Comparison of ENCODE assay signal across 22 cellular contexts in genomic region chr18:24461996-24462395, GRCh38. TPM values are rescaled to one million over a fixed set of nuclear protein-coding genes. Genes with fewer than 3 reads are reported as not detected.
DNase-seq lines count a peak whose midpoint lies in the region; ATAC-seq and TF ChIP-seq lines count a peak whose summit lies in the region.
"Had no signal": no experiment of that assay in that cellular context is flagged by ENCODE, and none has a peak within 500 bp of the region (broad histone marks: within the 10 kb centered on the region; RNA-seq: fewer than 3 reads in every experiment).

No MANE protein-coding gene starts in this region.

- H3K4me3 Mint-ChIP-seq in MCF 10A (ENCODE audit: unreplicated experiment) (no peak overlapping the region), T-cell (peak overlapping the region in 2 of 3 donors; percentile 35 to 62)
- H3K4me3 Mint-ChIP-seq in dendritic cell treated with granulocyte-macrophage colony-stimulating factor and Interleukin-4, amounts not matched to agents 40 ng/mL and 50 ng/mL, for 4 days: peak overlapping the region; percentile 17

- TF ChIP-seq CTCF in MCF 10A (IDR thresholded peaks at IDR 0.05; ENCODE audit: unreplicated experiment) (no peak), mammary epithelial cell (conservative IDR thresholded peaks at IDR 0.05 in 1 of 2, IDR thresholded peaks at IDR 0.05 in 1 of 2; ENCODE audit: extremely low read depth in 1 of 2, insufficient read depth in 1 of 2, low read depth in 1 of 2, low read length in 2 of 2) (no peak), spleen (IDR thresholded peaks at IDR 0.05 in 8 of 11, conservative IDR thresholded peaks at IDR 0.05 in 3 of 11) (no peak), lower lobe of right lung (IDR thresholded peaks at IDR 0.05) (no peak)

- no peak for TF ChIP-seq POLR2A in spleen (IDR thresholded peaks at IDR 0.05)

- POLR2A ChIA-PET in MCF 10A (lab: Yijun Ruan, JAX): no interaction called here
- POLR2A ChIA-PET in T-cell (lab: Charles Lee): interaction anchor here in 1 of 2 donors (0.6 kb wide), 1 partner anchor 1391 kb away, joined by 3 read pairs; no protein-coding TSS in a partner anchor

- 95% methylated on average over 8 of the region's 8 CpGs for WGBS in mammary epithelial cell (ENCODE audit: low coverage, missing lambda C conversion rate)
- 82 to 96% (median 88%) methylated on average over 8 of the region's 8 CpGs for WGBS in spleen, 5 donors

- H3K4me1 ChIP-seq in mammary epithelial cell (ENCODE audit: insufficient read depth, low read length) (no peaks in the 10 kb centered on the region), spleen (peaks cover 0 to 12% (median 0%) of the 10 kb centered on the region in 6 donors), lower lobe of right lung (no peaks in the 10 kb centered on the region)
- H3K4me1 ChIP-seq: HAP-1, Peyer's patch had no signal

- no peak overlapping the region for H3K4me2 ChIP-seq in mammary epithelial cell (ENCODE audit: insufficient read depth, low read depth, low read length)

- H3K27me3 Mint-ChIP-seq in MCF 10A (ENCODE audit: insufficient read depth, unreplicated experiment) (no peaks in the 10 kb centered on the region), T-cell (peaks cover 5 to 6% of the 10 kb centered on the region in 2 donors)
- H3K27me3 Mint-ChIP-seq in dendritic cell treated with granulocyte-macrophage colony-stimulating factor and Interleukin-4, amounts not matched to agents 40 ng/mL and 50 ng/mL, for 4 days: no peaks in the 10 kb centered on the region

- H3K27me3 ChIP-seq in mammary epithelial cell (ENCODE audit: insufficient read depth, low read length) (no peaks in the 10 kb centered on the region), spleen (replicated peaks in 1 of 7) (no peaks in the 10 kb centered on the region), lower lobe of right lung (ENCODE audit: low read depth) (no peaks in the 10 kb centered on the region)
- H3K27me3 ChIP-seq: MG63, Peyer's patch had no signal

- intact Hi-C loops in MCF 10A (cut with micrococcal nuclease): no loop called here
- intact Hi-C loops in mammary epithelial cell (cut with micrococcal nuclease): no loop called here
- intact Hi-C loops in dendritic cell treated with granulocyte-macrophage colony-stimulating factor and Interleukin-4, amounts not matched to agents 40 ng/mL and 50 ng/mL, for 4 days (cut with micrococcal nuclease): no loop called here
- intact Hi-C loops in spleen (cut with DNase I; ENCODE audit: low total_unique reads): no loop called here
- intact Hi-C loops in lower lobe of right lung (cut with DNase I): no loop called here

- in situ Hi-C loops in mammary epithelial cell (cut with MboI; ENCODE audit: low sequenced_read_pairs in 2 of 2): no loop called here

- H3K9ac ChIP-seq in mammary epithelial cell (ENCODE audit: insufficient read depth, low read length): no peak overlapping the region
- H3K9ac ChIP-seq: GM23248 had no signal

- H3K79me2 ChIP-seq in mammary epithelial cell (ENCODE audit: insufficient read depth, low read length): no peaks in the 10 kb centered on the region

- H4K20me1 ChIP-seq in mammary epithelial cell (ENCODE audit: insufficient read depth, low read length): no peaks in the 10 kb centered on the region

- ATAC-seq in T-cell (replicated peaks in 1 of 4) (no peak), lower lobe of right lung (no peak)

- no peaks in the 10 kb centered on the region for H3K4me1 Mint-ChIP-seq in MCF 10A (ENCODE audit: insufficient read depth, unreplicated experiment)
- peaks cover 0 to 18% (median 0%) of the 10 kb centered on the region in 3 donors for H3K4me1 Mint-ChIP-seq in T-cell
- H3K4me1 Mint-ChIP-seq in dendritic cell treated with granulocyte-macrophage colony-stimulating factor and Interleukin-4, amounts not matched to agents 40 ng/mL and 50 ng/mL, for 4 days (ENCODE audit: low read depth): peaks cover 48% of the 10 kb centered on the region

- no peaks in the 10 kb centered on the region for H3K36me3 Mint-ChIP-seq in MCF 10A (ENCODE audit: insufficient read depth, unreplicated experiment)
- H3K36me3 Mint-ChIP-seq in T-cell: peaks cover 2% of the 10 kb centered on the region
- H3K36me3 Mint-ChIP-seq in dendritic cell treated with granulocyte-macrophage colony-stimulating factor and Interleukin-4, amounts not matched to agents 40 ng/mL and 50 ng/mL, for 4 days (ENCODE audit: low read depth): peaks cover 11% of the 10 kb centered on the region

- H3K9me3 ChIP-seq in mammary epithelial cell (replicated peaks; ENCODE audit: insufficient read depth, low read length): no peaks in the 10 kb centered on the region
- H3K9me3 ChIP-seq in spleen: no peaks in the 10 kb centered on the region
- no peaks in the 10 kb centered on the region for H3K9me3 ChIP-seq in lower lobe of right lung
- H3K9me3 ChIP-seq: HAP-1, MG63, Peyer's patch had no signal

- no peak overlapping the region for H2AFZ ChIP-seq in mammary epithelial cell (ENCODE audit: low read depth, low read length)
- H2AFZ ChIP-seq: GM23248 had no signal

- BruUV-seq in MCF 10A (replicated peaks; lab: Mats Ljungman, UMichigan): no TSS peak
- no TSS peak for BruUV-seq in mammary epithelial cell (replicated peaks; lab: Mats Ljungman, UMichigan)

- no peak for DNase-seq in MCF 10A (ENCODE audit: unreplicated experiment)
- DNase-seq in mammary epithelial cell: no peak
- DNase-seq in T-cell: no peak
- DNase-seq in spleen: no peak
- DNase-seq in lower lobe of right lung: no peak
- DNase-seq in Ammon's horn (ENCODE audit: low spot score): no peak
- DNase-seq: Calu3; CD8-positive, alpha-beta memory T cell; DMS153; GM23248; Karpas-422; MG63; NCI-H1417; NCI-H187; NCI-H446; NCI-H526; Peyer's patch had no signal

- H3K9me3 Mint-ChIP-seq in MCF 10A (ENCODE audit: unreplicated experiment): no peaks in the 10 kb centered on the region
- H3K9me3 Mint-ChIP-seq in T-cell: no peaks in the 10 kb centered on the region
- H3K9me3 Mint-ChIP-seq in dendritic cell treated with granulocyte-macrophage colony-stimulating factor and Interleukin-4, amounts not matched to agents 40 ng/mL and 50 ng/mL, for 4 days: peaks cover 19% of the 10 kb centered on the region
- H3K9me3 Mint-ChIP-seq: CD8-positive, alpha-beta memory T cell had no signal

- H3K27ac ChIP-seq in mammary epithelial cell (ENCODE audit: insufficient read depth, low read depth, low read length): no peak overlapping the region
- H3K27ac ChIP-seq in spleen: peak overlapping the region in 5 of 8 donors; percentile 6 to 83 (median 53)
- no peak overlapping the region for H3K27ac ChIP-seq in lower lobe of right lung
- H3K27ac ChIP-seq: GM23248, Peyer's patch had no signal

- H3K27ac Mint-ChIP-seq in MCF 10A (ENCODE audit: low read depth, unreplicated experiment): peak overlapping the region; percentile 32
- H3K27ac Mint-ChIP-seq in T-cell: peak overlapping the region; percentile 9 to 36
- peak overlapping the region; percentile 66 for H3K27ac Mint-ChIP-seq in dendritic cell treated with granulocyte-macrophage colony-stimulating factor and Interleukin-4, amounts not matched to agents 40 ng/mL and 50 ng/mL, for 4 days

- dilution Hi-C loops in mammary epithelial cell (cut with HindIII; ENCODE audit: low sequenced_read_pairs): loop anchor here (5.0 kb wide), 1 partner anchor 85 kb away; no protein-coding TSS in a partner anchor

- H3K36me3 ChIP-seq in mammary epithelial cell (ENCODE audit: insufficient read depth, low read length) (no peaks in the 10 kb centered on the region), spleen (peaks cover 0 to 7% (median 0%) of the 10 kb centered on the region in 6 donors), lower lobe of right lung (no peaks in the 10 kb centered on the region)
- H3K36me3 ChIP-seq: HAP-1, MG63, Peyer's patch had no signal

- H3K4me3 ChIP-seq in mammary epithelial cell (replicated peaks in 1 of 3; ENCODE audit: insufficient read depth in 1 of 3, low read depth in 2 of 3, low read length in 3 of 3): no peak overlapping the region
- H3K4me3 ChIP-seq in spleen: peak overlapping the region in 1 of 8 donors; percentile 20
- H3K4me3 ChIP-seq in lower lobe of right lung: no peak overlapping the region
- H3K4me3 ChIP-seq: GM23248, HAP-1, MG63, Peyer's patch had no signal

- CTCF ChIA-PET in MCF 10A (lab: Yijun Ruan, JAX): interaction anchor here (0.6 to 3.0 kb wide), 7 partner anchors 9 to 338 kb away, joined by 3 to 18 read pairs (median 4); no protein-coding TSS in a partner anchor
- CTCF ChIA-PET in mammary epithelial cell (lab: Charles Lee; ENCODE audit: low non-redundant PET): no interaction called here
- CTCF ChIA-PET in T-cell (lab: Charles Lee): no interaction called here

RNA-seq across cellular contexts. Expression of gene HRH4, which starts 1.6 kb away (rescaled TPM):
- total RNA-seq in MCF 10A (2022): 0.10 and 0.16 TPM in 2 replicates
- under 1 TPM in 1 of 2 donors, not detected in 1; under 0.01 TPM for total RNA-seq in mammary epithelial cell
- not detected for polyA plus RNA-seq in mammary epithelial cell
- not detected for polyA minus RNA-seq in mammary epithelial cell
- total RNA-seq in T-cell: 1 to 10 TPM in 2 of 5 donors, under 1 TPM in 3; 0.43 to 2.7 (median 0.86) TPM
- total RNA-seq in spleen: 1 to 10 TPM in 3 of 7 donors, under 1 TPM in 3, not detected in 1; 0.46 to 1.8 (median 0.93) TPM
- under 1 TPM in 2 of 3 donors, not detected in 1; 0.02 to 0.03 TPM for polyA plus RNA-seq in spleen
- 2.0 TPM for total RNA-seq in lower lobe of right lung
- total RNA-seq: CD8-positive, alpha-beta memory T cell; G401; GM23248; OCI-LY7; Peyer's patch had no signal
- polyA plus RNA-seq: BJ; CD8-positive, alpha-beta memory T cell; GM23248 had no signal

RNA-seq across cellular contexts. Expression of gene IMPACT, which starts 35.5 kb away (rescaled TPM):
- total RNA-seq in MCF 10A (2022) (88.3 and 97.2 TPM in 2 replicates), mammary epithelial cell (10 to 100 TPM; 38.8 to 45.2 TPM), T-cell (10 to 100 TPM; 10.5 to 17.4 (median 15.8) TPM), spleen (10 to 100 TPM; 14.6 to 36.7 (median 23.7) TPM), lower lobe of right lung (25.6 TPM)
- polyA plus RNA-seq in mammary epithelial cell (12.6 TPM), spleen (10 to 100 TPM; 10.6 to 16.7 (median 13.4) TPM)
- polyA minus RNA-seq in mammary epithelial cell: 37.6 TPM
- total RNA-seq: OCI-LY7 had no signal

Comparison
In these comparisons a context has a peak if more than half of its experiments do, and no peak if none do; other contexts are left out.
1. H3K27ac ChIP-seq: peak in spleen (5 of 8); none in mammary epithelial cell (single experiment) and lower lobe of right lung (single experiment).
2. Peak in every context shown above with its lines, with median percentiles within 50 percentile points of each other: H3K27ac Mint-ChIP-seq.